ENCODE assay signal across 20 cellular contexts in genomic region chr16:88060524-88061219, GRCh38.
A peak's percentile ranks its signal among the peaks of the same experiment; 100 is the strongest.
DNase-seq lines count a peak whose midpoint lies in the region; FAIRE-seq and TF ChIP-seq lines count a peak whose summit lies in the region.
"Had no signal": no experiment of that assay in that cellular context is flagged by ENCODE, and none has a peak within 500 bp of the region (broad histone marks: within the 10 kb centered on the region; RNA-seq: fewer than 3 reads in every experiment).

No MANE protein-coding gene starts in this region.

- DNase-seq in GM12864 (ENCODE audit: low read depth) (no peak), bronchial epithelial cell (ENCODE audit: low read depth) (no peak), posterior vena cava (ENCODE audit: low spot score) (peak; percentile 66), NCI-H128 (lab: John Stamatoyannopoulos, UW; ENCODE audit: unreplicated experiment) (no peak), NCI-H2171 treated with DMSO at 0.1 percent for 48 hours (lab: John Stamatoyannopoulos, UW) (no peak), superior temporal gyrus (ENCODE audit: extremely low spot score) (no peak)
- DNase-seq in activated CD8-positive, alpha-beta memory T cell treated with anti-CD3 and anti-CD28 coated beads, Interleukin-2, amount 50 U/mL, for 48 hours, result no peak
- DNase-seq: activated CD4-positive, CD25-positive, alpha-beta regulatory T cell treated with anti-CD3 and anti-CD28 coated beads, Interleukin-2, amount 50 U/mL, for 72 hours; activated CD8-positive, alpha-beta memory T cell treated with anti-CD3 and anti-CD28 coated beads for 24 hours; activated T-cell treated with anti-CD3 and anti-CD28 coated beads, Interleukin-2, amount 50 U/mL, for 72 hours; brain microvascular endothelial cell; KBM-7; naive B cell; NCI-H1092; NCI-H524 treated with DMSO at 0.1 percent for 48 hours; stimulated activated CD4-positive, alpha-beta T cell treated with anti-CD3 and anti-CD28 coated beads, Interleukin-4, amount 100 ng/mL, for 1 hour; upper lobe of right lung had no signal

- H3K27me3 ChIP-seq in bronchial epithelial cell (ENCODE audit: control insufficient read depth, insufficient read depth, low read length), result no peaks in the 10 kb centered on the region
- H3K27me3 ChIP-seq: brain microvascular endothelial cell, SJSA1, upper lobe of right lung had no signal

- TF ChIP-seq CTCF in GM12864 (IDR thresholded peaks at IDR 0.05; ENCODE audit: low read depth, low read length, missing control alignments) (peak; percentile 19), LNCAP (IDR thresholded peaks at IDR 0.05) (peak; percentile 41; the same call in 1 of the 2 replicates), bronchial epithelial cell (IDR thresholded peaks at IDR 0.05; ENCODE audit: insufficient read depth, low read length, severe bottlenecking) (peak; percentile 7)

- H3K4me3 ChIP-seq in GM12864 (ENCODE audit: low read depth, low read length) (no peak overlapping the region), bronchial epithelial cell (ENCODE audit: low read depth, low read length) (no peak overlapping the region)
- H3K4me3 ChIP-seq: SJSA1, upper lobe of right lung had no signal

- no peak for FAIRE-seq in bronchial epithelial cell (lab: Jason Lieb, UNC)
- FAIRE-seq: GM12892 had no signal

- intact Hi-C loops in posterior vena cava (cut with DNase I), result no loop called here

- H3K36me3 ChIP-seq in bronchial epithelial cell (ENCODE audit: control insufficient read depth, insufficient read depth, low read length), result peaks cover 8% of the 10 kb centered on the region
- H3K36me3 ChIP-seq: brain microvascular endothelial cell had no signal
